ENCODE assay signal across 1 cellular context in the genomic region with DNA sequence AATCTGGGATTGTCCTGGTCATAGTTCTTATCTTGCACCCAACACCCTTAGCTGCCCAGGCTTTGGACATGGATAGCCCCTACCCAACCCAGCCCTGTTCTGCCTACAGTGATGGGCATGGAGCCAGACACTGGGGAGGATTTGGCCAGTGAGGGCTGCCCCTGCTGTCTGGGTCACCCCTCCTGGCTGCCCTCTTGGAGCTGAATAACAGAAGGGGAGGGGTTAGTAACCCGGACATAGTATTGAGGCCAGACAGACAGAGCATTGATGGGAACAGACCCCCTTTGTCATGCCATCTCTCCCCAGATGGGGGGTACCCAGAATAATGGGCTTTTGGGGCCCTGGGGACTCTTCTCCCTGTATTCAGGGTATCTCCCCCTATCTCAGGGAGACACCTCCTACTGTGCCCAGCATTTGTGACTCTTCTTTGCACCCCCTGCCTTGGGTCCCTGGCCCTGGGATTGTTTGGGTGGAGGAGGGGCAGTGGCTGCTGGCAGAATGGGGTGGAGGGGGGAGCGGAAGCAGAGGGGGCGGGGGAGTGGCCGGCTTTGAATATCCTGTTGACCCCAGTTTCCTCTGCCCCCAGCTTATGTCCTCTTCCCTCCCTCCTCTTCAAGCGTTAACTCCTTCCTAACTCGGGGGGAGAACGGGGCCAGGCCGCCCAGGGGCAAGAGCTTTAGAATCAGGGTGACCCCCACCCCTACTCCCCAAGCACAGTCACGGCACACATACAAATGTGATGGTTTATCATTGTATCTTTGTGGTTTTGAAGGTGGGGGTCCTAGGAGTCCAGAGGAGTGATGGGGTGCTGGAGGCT.
TF ChIP-seq lines count a peak whose summit lies in the region.

No MANE protein-coding gene starts in this region.

TF ChIP-seq in GM23338, 12 proteins besides CTCF, POLR2A, EP300 and RAD21 (continued from another document):
- TF ChIP-seq, protein P1, sequence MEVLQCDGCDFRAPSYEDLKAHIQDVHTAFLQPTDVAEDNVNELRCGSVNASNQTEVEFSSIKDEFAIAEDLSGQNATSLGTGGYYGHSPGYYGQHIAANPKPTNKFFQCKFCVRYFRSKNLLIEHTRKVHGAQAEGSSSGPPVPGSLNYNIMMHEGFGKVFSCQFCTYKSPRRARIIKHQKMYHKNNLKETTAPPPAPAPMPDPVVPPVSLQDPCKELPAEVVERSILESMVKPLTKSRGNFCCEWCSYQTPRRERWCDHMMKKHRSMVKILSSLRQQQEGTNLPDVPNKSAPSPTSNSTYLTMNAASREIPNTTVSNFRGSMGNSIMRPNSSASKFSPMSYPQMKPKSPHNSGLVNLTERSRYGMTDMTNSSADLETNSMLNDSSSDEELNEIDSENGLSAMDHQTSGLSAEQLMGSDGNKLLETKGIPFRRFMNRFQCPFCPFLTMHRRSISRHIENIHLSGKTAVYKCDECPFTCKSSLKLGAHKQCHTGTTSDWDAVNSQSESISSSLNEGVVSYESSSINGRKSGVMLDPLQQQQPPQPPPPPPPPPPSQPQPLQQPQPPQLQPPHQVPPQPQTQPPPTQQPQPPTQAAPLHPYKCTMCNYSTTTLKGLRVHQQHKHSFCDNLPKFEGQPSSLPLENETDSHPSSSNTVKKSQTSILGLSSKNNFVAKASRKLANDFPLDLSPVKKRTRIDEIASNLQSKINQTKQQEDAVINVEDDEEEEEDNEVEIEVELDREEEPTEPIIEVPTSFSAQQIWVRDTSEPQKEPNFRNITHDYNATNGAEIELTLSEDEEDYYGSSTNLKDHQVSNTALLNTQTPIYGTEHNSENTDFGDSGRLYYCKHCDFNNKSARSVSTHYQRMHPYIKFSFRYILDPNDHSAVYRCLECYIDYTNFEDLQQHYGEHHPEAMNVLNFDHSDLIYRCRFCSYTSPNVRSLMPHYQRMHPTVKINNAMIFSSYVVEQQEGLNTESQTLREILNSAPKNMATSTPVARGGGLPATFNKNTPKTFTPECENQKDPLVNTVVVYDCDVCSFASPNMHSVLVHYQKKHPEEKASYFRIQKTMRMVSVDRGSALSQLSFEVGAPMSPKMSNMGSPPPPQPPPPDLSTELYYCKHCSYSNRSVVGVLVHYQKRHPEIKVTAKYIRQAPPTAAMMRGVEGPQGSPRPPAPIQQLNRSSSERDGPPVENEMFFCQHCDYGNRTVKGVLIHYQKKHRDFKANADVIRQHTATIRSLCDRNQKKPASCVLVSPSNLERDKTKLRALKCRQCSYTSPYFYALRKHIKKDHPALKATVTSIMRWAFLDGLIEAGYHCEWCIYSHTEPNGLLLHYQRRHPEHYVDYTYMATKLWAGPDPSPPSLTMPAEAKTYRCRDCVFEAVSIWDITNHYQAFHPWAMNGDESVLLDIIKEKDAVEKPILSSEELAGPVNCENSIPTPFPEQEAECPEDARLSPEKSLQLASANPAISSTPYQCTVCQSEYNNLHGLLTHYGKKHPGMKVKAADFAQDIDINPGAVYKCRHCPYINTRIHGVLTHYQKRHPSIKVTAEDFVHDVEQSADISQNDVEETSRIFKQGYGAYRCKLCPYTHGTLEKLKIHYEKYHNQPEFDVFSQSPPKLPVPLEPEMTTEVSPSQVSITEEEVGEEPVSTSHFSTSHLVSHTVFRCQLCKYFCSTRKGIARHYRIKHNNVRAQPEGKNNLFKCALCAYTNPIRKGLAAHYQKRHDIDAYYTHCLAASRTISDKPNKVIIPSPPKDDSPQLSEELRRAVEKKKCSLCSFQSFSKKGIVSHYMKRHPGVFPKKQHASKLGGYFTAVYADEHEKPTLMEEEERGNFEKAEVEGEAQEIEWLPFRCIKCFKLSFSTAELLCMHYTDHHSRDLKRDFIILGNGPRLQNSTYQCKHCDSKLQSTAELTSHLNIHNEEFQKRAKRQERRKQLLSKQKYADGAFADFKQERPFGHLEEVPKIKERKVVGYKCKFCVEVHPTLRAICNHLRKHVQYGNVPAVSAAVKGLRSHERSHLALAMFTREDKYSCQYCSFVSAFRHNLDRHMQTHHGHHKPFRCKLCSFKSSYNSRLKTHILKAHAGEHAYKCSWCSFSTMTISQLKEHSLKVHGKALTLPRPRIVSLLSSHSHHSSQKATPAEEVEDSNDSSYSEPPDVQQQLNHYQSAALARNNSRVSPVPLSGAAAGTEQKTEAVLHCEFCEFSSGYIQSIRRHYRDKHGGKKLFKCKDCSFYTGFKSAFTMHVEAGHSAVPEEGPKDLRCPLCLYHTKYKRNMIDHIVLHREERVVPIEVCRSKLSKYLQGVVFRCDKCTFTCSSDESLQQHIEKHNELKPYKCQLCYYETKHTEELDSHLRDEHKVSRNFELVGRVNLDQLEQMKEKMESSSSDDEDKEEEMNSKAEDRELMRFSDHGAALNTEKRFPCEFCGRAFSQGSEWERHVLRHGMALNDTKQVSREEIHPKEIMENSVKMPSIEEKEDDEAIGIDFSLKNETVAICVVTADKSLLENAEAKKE (CRISPR knock-in tag; IDR thresholded peaks at IDR 0.05): no peak
TF ChIP-seq in GM23338: peak in this region for 0.
